10 cellular contexts compared by ENCODE assay signal in genomic region chr4:74159397-74159709, GRCh38. TPM values are rescaled to one million over a fixed set of nuclear protein-coding genes. Genes with fewer than 3 reads are reported as not detected.
DNase-seq lines count a peak whose midpoint lies in the region; ATAC-seq and TF ChIP-seq lines count a peak whose summit lies in the region.
"Had no signal": no experiment of that assay in that cellular context is flagged by ENCODE, and none has a peak within 500 bp of the region (broad histone marks: within the 10 kb centered on the region; RNA-seq: fewer than 3 reads in every experiment).

No MANE protein-coding gene starts in this region.

- H3K27me3 Mint-ChIP-seq in activated CD4-positive, alpha-beta T cell treated with anti-CD3 and anti-CD28 coated beads, Interleukin-2, amount 10 ng/mL, durations not matched to agents 7 days and 5 days = peaks cover 14% of the 10 kb centered on the region
- no peaks in the 10 kb centered on the region for H3K27me3 Mint-ChIP-seq in stimulated activated naive CD8-positive, alpha-beta T cell treated with anti-CD3 and anti-CD28 coated beads, Interleukin-15, amount 100 ng/mL, for 72 hours

- POLR2A ChIA-PET in activated CD4-positive, alpha-beta T cell treated with anti-CD3 and anti-CD28 coated beads, Interleukin-2, amount 10 ng/mL, durations not matched to agents 7 days and 5 days (lab: Charles Lee) = no interaction called here

- H3K27ac Mint-ChIP-seq in activated CD4-positive, alpha-beta T cell treated with anti-CD3 and anti-CD28 coated beads, Interleukin-2, amount 10 ng/mL, durations not matched to agents 7 days and 5 days = peak overlapping the region; percentile 96
- H3K27ac Mint-ChIP-seq in stimulated activated naive CD8-positive, alpha-beta T cell treated with anti-CD3 and anti-CD28 coated beads, Interleukin-15, amount 100 ng/mL, for 72 hours = peak overlapping the region; percentile 13 to 98

- intact Hi-C loops in head of caudate nucleus (cut with DNase I) = no loop called here

- no peak for DNase-seq in activated CD4-positive, alpha-beta T cell treated with anti-CD3 and anti-CD28 coated beads, Interleukin-2, amount 10 ng/mL, durations not matched to agents 7 days and 5 days
- no peak for DNase-seq in activated CD4-positive, alpha-beta T cell treated with anti-CD3 and anti-CD28 coated beads for 4 hours
- DNase-seq in foreskin fibroblast (no peak), SKM-1 treated with dmso at 0.1 percent for 144 hours (lab: John Stamatoyannopoulos, UW; ENCODE audit: unreplicated experiment) (no peak), head of caudate nucleus (no peak)
- no peak for DNase-seq in stimulated activated naive CD8-positive, alpha-beta T cell treated with anti-CD3 and anti-CD28 coated beads, Interleukin-15, amount 100 ng/mL, for 72 hours
- DNase-seq: NCI-H2171 treated with DMSO at 0.1 percent for 48 hours had no signal

- H3K4me1 Mint-ChIP-seq in activated CD4-positive, alpha-beta T cell treated with anti-CD3 and anti-CD28 coated beads, Interleukin-2, amount 10 ng/mL, durations not matched to agents 7 days and 5 days = peaks cover 33% of the 10 kb centered on the region
- peaks cover 35% of the 10 kb centered on the region for H3K4me1 Mint-ChIP-seq in stimulated activated naive CD8-positive, alpha-beta T cell treated with anti-CD3 and anti-CD28 coated beads, Interleukin-15, amount 100 ng/mL, for 72 hours

- H3K4me3 Mint-ChIP-seq in activated CD4-positive, alpha-beta T cell treated with anti-CD3 and anti-CD28 coated beads, Interleukin-2, amount 10 ng/mL, durations not matched to agents 7 days and 5 days = peak overlapping the region; percentile 85
- peak overlapping the region; percentile 91 to 95 for H3K4me3 Mint-ChIP-seq in stimulated activated naive CD8-positive, alpha-beta T cell treated with anti-CD3 and anti-CD28 coated beads, Interleukin-15, amount 100 ng/mL, for 72 hours

- no peaks in the 10 kb centered on the region for H3K9me3 Mint-ChIP-seq in activated CD4-positive, alpha-beta T cell treated with anti-CD3 and anti-CD28 coated beads, Interleukin-2, amount 10 ng/mL, durations not matched to agents 7 days and 5 days
- no peaks in the 10 kb centered on the region for H3K9me3 Mint-ChIP-seq in stimulated activated naive CD8-positive, alpha-beta T cell treated with anti-CD3 and anti-CD28 coated beads, Interleukin-15, amount 100 ng/mL, for 72 hours

- CTCF ChIA-PET in activated CD4-positive, alpha-beta T cell treated with anti-CD3 and anti-CD28 coated beads, Interleukin-2, amount 10 ng/mL, durations not matched to agents 7 days and 5 days (lab: Charles Lee) = no interaction called here

- H3K4me3 ChIP-seq in foreskin fibroblast (ENCODE audit: low read depth in 1 of 2, low read length in 2 of 2) = peak overlapping the region; percentile 65 to 82

- no peak for ATAC-seq in stimulated activated naive CD8-positive, alpha-beta T cell treated with anti-CD3 and anti-CD28 coated beads, Interleukin-15, amount 100 ng/mL, for 72 hours
- no peak for ATAC-seq in HG03442 (IDR thresholded peaks at IDR 0.05; ENCODE audit: unreplicated experiment)
- ATAC-seq: sciatic nerve had no signal

- TF ChIP-seq CTCF in VCaP (conservative IDR thresholded peaks at IDR 0.05) = no peak
- TF ChIP-seq CTCF in foreskin fibroblast (IDR thresholded peaks at IDR 0.05; ENCODE audit: low read depth, low read length) = no peak

- peak overlapping the region; percentile 79; the same call in 1 of the 2 replicates for H3K27ac ChIP-seq in VCaP

- peaks cover 18% of the 10 kb centered on the region for H3K36me3 Mint-ChIP-seq in activated CD4-positive, alpha-beta T cell treated with anti-CD3 and anti-CD28 coated beads, Interleukin-2, amount 10 ng/mL, durations not matched to agents 7 days and 5 days (ENCODE audit: low read depth)

RNA-seq across cellular contexts. Expression of gene MTHFD2L, which starts 1.4 kb away (rescaled TPM):
- total RNA-seq in activated CD4-positive, alpha-beta T cell treated with anti-CD3 and anti-CD28 coated beads, Interleukin-2, amount 10 ng/mL, durations not matched to agents 7 days and 5 days = 1 to 10 TPM; 7.9 to 8.9 TPM
